23 cellular contexts compared by ENCODE assay signal in the genomic region with DNA sequence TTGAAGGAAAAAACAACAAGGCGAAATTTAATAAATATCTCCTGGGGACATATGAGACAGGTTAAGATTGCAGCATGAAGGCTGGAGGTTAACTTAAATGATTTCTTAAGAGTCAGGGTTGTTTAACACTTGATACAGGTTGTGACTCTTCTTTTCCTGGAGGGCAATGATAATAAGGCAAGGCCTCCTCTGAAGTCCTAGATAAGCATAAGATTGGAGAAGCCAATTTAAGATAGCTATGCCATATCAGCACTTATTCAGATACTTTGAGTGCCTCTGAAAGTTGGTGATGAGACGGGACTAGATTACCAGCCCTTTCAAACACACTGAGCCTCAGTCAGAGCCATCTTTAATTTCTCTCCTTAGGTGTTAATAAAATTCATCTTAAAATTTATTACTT.
"Had no signal": no experiment of that assay in that cellular context is flagged by ENCODE, and none has a peak within 500 bp of the region (broad histone marks: within the 10 kb centered on the region; RNA-seq: fewer than 3 reads in every experiment).

No MANE protein-coding gene starts in this region.

- H3K9me3 ChIP-seq: MG63, SJSA1 had no signal

- DNase-seq: Karpas-422, KG1, MG63, NCI-H1092, NCI-H1105 treated with DMSO at 0.1 percent for 48 hours, NCI-H1417 treated with DMSO at 0.1 percent for 48 hours, NCI-H146, NCI-H1694 treated with DMSO at 0.1 percent for 48 hours, NCI-H1930, NCI-H2081, NCI-H2107, NCI-H2227 treated with DMSO at 0.1 percent for 48 hours, NCI-H446, NCI-H510A, NCI-H524 treated with DMSO at 0.1 percent for 48 hours, NCI-H69, NCI-H774, PC-3, SIG-M5 had no signal

- ATAC-seq: Panc1, PC-3, Right ventricle myocardium inferior had no signal

- H3K27ac ChIP-seq: SJSA1, SK-N-MC had no signal

- H3K36me3 ChIP-seq: MG63, SJSA1 had no signal

- H3K4me1 ChIP-seq: SJSA1 had no signal

- H3K27me3 ChIP-seq: MG63, SJSA1 had no signal

- H3K4me3 ChIP-seq: MG63, SJSA1, SK-N-MC had no signal
